In the genomic region with DNA sequence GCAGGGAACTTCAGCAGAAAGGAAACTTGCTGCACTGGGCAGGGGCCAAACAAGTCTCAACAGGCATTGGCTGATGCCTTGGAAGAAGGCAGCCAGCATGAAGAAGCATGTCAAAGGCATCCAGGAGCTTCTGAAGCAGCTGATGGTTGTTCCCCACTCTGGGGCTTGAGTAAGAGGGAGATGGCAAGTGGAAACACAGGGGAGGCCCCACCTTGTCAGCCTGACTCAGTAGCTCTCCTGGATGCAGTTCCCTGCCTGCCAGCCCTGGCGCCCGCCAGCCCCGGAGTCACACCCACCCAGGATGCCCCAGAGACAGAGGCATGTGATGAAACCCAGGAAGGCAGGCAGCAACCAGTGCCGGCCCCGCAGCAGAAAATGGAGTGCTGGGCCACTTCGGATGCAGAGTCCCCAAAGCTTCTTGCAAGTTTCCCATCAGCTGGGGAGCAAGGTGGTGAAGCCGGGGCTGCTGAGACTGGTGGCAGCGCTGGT, we compare ENCODE assay signal across 17 cellular contexts.
A peak's percentile ranks its signal among the peaks of the same experiment; 100 is the strongest.
DNase-seq lines count a peak whose midpoint lies in the region; ATAC-seq, FAIRE-seq and TF ChIP-seq lines count a peak whose summit lies in the region.
"Had no signal": no experiment of that assay in that cellular context is flagged by ENCODE, and none has a peak within 500 bp of the region (broad histone marks: within the 10 kb centered on the region; RNA-seq: fewer than 3 reads in every experiment).

No MANE protein-coding gene starts in this region.

- TF ChIP-seq CTCF in coronary artery (IDR thresholded peaks at IDR 0.05): no peak
- TF ChIP-seq CTCF in keratinocyte (optimal IDR thresholded peaks at IDR 0.05 in 1 of 3, IDR thresholded peaks at IDR 0.05 in 1 of 3, conservative IDR thresholded peaks at IDR 0.05 in 1 of 3; ENCODE audit: extremely low read depth in 1 of 3, insufficient read depth in 2 of 3, low read length in 3 of 3): no peak
- TF ChIP-seq CTCF in gastrocnemius medialis (IDR thresholded peaks at IDR 0.05 in 4 of 5, conservative IDR thresholded peaks at IDR 0.05 in 1 of 5): no peak

- H3K4me3 ChIP-seq in coronary artery (no peak overlapping the region), keratinocyte (ENCODE audit: control insufficient read depth in 2 of 3, extremely low read depth in 1 of 3, insufficient read depth in 2 of 3, low read depth in 1 of 3, low read length in 3 of 3) (peak overlapping the region in 2 of 3 experiments; percentile 6 to 28), gastrocnemius medialis (no peak overlapping the region)
- H3K4me3 ChIP-seq: K562 had no signal

- H3K36me3 ChIP-seq in keratinocyte (ENCODE audit: control insufficient read depth in 2 of 2, extremely low read depth in 1 of 2, insufficient read depth in 2 of 2, low read length in 2 of 2) (no peaks in the 10 kb centered on the region), gastrocnemius medialis (peaks cover 0 to 39% of the 10 kb centered on the region in 2 donors)

- peak overlapping the region; percentile 41 for H2AFZ ChIP-seq in keratinocyte (ENCODE audit: control insufficient read depth, low read length)

- FAIRE-seq in keratinocyte (lab: Jason Lieb, UNC): peak; percentile 100
- FAIRE-seq: K562 had no signal

- DNase-seq in HPDE6-E6E7 (ENCODE audit: extremely low spot score) (peak; percentile 94), coronary artery (ENCODE audit: low spot score) (peak; percentile 71), keratinocyte (ENCODE audit: low read depth, low spot score) (peak; percentile 97), gastrocnemius medialis (peak in 1 of 2 donors; percentile 70), hypothalamus (lab: John Stamatoyannopoulos, UW) (no peak), DMS53 treated with DMSO at 0.1 percent for 48 hours (lab: John Stamatoyannopoulos, UW; ENCODE audit: unreplicated experiment) (no peak), HT-29 (ENCODE audit: low spot score) (no peak)
- DNase-seq: 8988T; DMS 273 treated with DMSO at 0.1 percent for 48 hours; GDM1; GOT3; NCI-H1105; NCI-H2081 treated with DMSO at 0.1 percent for 48 hours; NK-92 treated with Interleukin-12 subunit alpha and Interleukin-12 subunit beta, amount 100 ng/mL, for 24 hours; SHP77 treated with DMSO at 0.1 percent for 48 hours had no signal

- no peaks in the 10 kb centered on the region for H4K20me1 ChIP-seq in keratinocyte (ENCODE audit: control insufficient read depth, extremely low read depth, insufficient read depth, low read length)

- H3K4me2 ChIP-seq in keratinocyte (ENCODE audit: control insufficient read depth, extremely low read depth, insufficient read depth, low read depth, low read length): peak overlapping the region; percentile 65

- no peaks in the 10 kb centered on the region for H3K9me1 ChIP-seq in keratinocyte (ENCODE audit: control insufficient read depth, extremely low read depth, insufficient read depth, low read length)

- H3K27ac ChIP-seq in coronary artery (no peak overlapping the region), keratinocyte (ENCODE audit: control insufficient read depth, insufficient read depth, low read length) (peak overlapping the region; percentile 75), gastrocnemius medialis (peak overlapping the region; percentile 67 to 71 (median 68))

- intact Hi-C loops in gastrocnemius medialis (cut with DNase I; ENCODE audit: low total_unique reads): no loop called here

- peaks cover 78% of the 10 kb centered on the region for H3K4me1 ChIP-seq in keratinocyte (ENCODE audit: control insufficient read depth, extremely low read depth, insufficient read depth, low read length)
- H3K4me1 ChIP-seq in gastrocnemius medialis: peaks cover under 1 to 15% of the 10 kb centered on the region in 2 donors

- H3K9ac ChIP-seq in keratinocyte (ENCODE audit: control insufficient read depth, extremely low read depth, insufficient read depth, low read length): peak overlapping the region; percentile 53

- no peaks in the 10 kb centered on the region for H3K27me3 ChIP-seq in keratinocyte (ENCODE audit: control insufficient read depth, extremely low read depth, insufficient read depth, low read length)
- no peaks in the 10 kb centered on the region for H3K27me3 ChIP-seq in gastrocnemius medialis

- no peaks in the 10 kb centered on the region for H3K79me2 ChIP-seq in keratinocyte (ENCODE audit: control insufficient read depth, insufficient read depth, low read length)

- no peak for TF ChIP-seq POLR2A in gastrocnemius medialis (IDR thresholded peaks at IDR 0.05)

- H3K9me3 ChIP-seq in keratinocyte (ENCODE audit: control insufficient read depth, low read depth, low read length) (no peaks in the 10 kb centered on the region), gastrocnemius medialis (no peaks in the 10 kb centered on the region)

- dilution Hi-C loops in keratinocyte (cut with MboI; ENCODE audit: extremely low pct_ligation_motif_present, low sequenced_read_pairs): no loop called here

- ATAC-seq in gastrocnemius medialis: peak; percentile 35 to 55
- no peak for ATAC-seq in HG02840 (IDR thresholded peaks at IDR 0.05; ENCODE audit: low FRiP score, unreplicated experiment)
- ATAC-seq: K562 had no signal

- in situ Hi-C loops in gastrocnemius medialis (cut with MboI; ENCODE audit: low sequenced_read_pairs in 4 of 4): no loop called here

Comparison
In these comparisons a context has a peak if more than half of its experiments do, and no peak if none do; other contexts are left out.
1. DNase-seq: peak in HPDE6-E6E7 (single experiment), coronary artery (single experiment) and keratinocyte (single experiment); none in hypothalamus (0 of 51), DMS53 treated with DMSO at 0.1 percent for 48 hours (single experiment) and HT-29 (single experiment).
2. H3K27ac ChIP-seq: peak in keratinocyte (single experiment) and gastrocnemius medialis (4 of 4); none in coronary artery (0 of 2).
3. H3K4me3 ChIP-seq: peak in keratinocyte (2 of 3); none in coronary artery (single experiment) and gastrocnemius medialis (0 of 4).